ENCODE assay signal across 8 cellular contexts in genomic region chr17:27879987-27880608, GRCh38.
DNase-seq lines count a peak whose midpoint lies in the region; ATAC-seq lines count a peak whose summit lies in the region.

No MANE protein-coding gene starts in this region.

- ATAC-seq in HG02840 (IDR thresholded peaks at IDR 0.05; ENCODE audit: low FRiP score, unreplicated experiment) = no peak

- DNase-seq in D341Med (ENCODE audit: low spot score) (peak; percentile 96), HCEC 1CT (peak; percentile 44), NCI-H2227 (lab: John Stamatoyannopoulos, UW; ENCODE audit: unreplicated experiment) (peak; percentile 76), kidney glomerular epithelial cell (lab: John Stamatoyannopoulos, UW) (peak; percentile 57)
- DNase-seq in activated CD4-positive, CD25-positive, alpha-beta regulatory T cell treated with anti-CD3 and anti-CD28 coated beads, Interleukin-2, amount 50 U/mL, for 72 hours = peak; percentile 69
- peak; percentile 43 for DNase-seq in central memory CD4-positive, alpha-beta T cell
- peak; percentile 49 to 59 for DNase-seq in stimulated activated CD4-positive, alpha-beta T cell treated with anti-CD3 and anti-CD28 coated beads, Interleukin-4, amount 100 ng/mL, for 4 hours

Comparison
In these comparisons a context has a peak if more than half of its experiments do, and no peak if none do; other contexts are left out.
1. DNase-seq: peak in every context shown above with its lines; median percentile 96 in D341Med; 76 in NCI-H2227; 69 in activated CD4-positive, CD25-positive, alpha-beta regulatory T cell treated with anti-CD3 and anti-CD28 coated beads, Interleukin-2, amount 50 U/mL, for 72 hours; 57 in kidney glomerular epithelial cell; 54 in stimulated activated CD4-positive, alpha-beta T cell treated with anti-CD3 and anti-CD28 coated beads, Interleukin-4, amount 100 ng/mL, for 4 hours; 44 in HCEC 1CT; 43 in central memory CD4-positive, alpha-beta T cell.